In the genomic region with DNA sequence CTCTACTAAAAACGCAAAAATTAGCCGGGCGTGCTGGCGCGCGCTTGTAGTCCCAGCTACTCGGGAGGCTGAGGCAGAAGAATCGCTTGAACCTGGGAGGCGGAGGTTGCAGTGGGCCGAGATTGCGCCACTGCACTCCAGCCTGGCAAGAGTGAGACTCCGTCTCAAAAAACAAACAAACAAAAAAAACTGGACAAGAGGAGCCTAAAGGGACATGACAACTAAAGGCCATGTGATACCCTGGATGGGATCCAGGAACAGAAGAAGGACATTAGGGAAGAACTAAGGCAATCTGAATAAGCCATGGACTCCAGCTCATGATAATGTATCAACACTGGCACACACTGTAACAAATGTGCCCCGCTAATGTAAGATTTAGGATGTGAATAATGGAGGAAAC, we compare ENCODE assay signal across 8 cellular contexts. TPM values are rescaled to one million over a fixed set of nuclear protein-coding genes. Genes with fewer than 3 reads are reported as not detected.
DNase-seq lines count a peak whose midpoint lies in the region; ATAC-seq and TF ChIP-seq lines count a peak whose summit lies in the region.
"Not testable (repeated sequence)": the region's sequence is repeated elsewhere in the genome, so short reads cannot be mapped to it uniquely, and the experiment has no call there.

No MANE protein-coding gene starts in this region.

- not testable (repeated sequence) for H3K9me3 ChIP-seq in Panc1 (ENCODE audit: control insufficient read depth, insufficient read depth, low read depth, low read length); heart left ventricle; gastrocnemius medialis; transverse colon

- not testable (repeated sequence) for H3K4me3 ChIP-seq in Panc1 (ENCODE audit: low read depth in 2 of 2, low read length in 2 of 2); heart left ventricle; transverse colon
- peak overlapping the region in 1 of 4 donors; percentile 1 for H3K4me3 ChIP-seq in gastrocnemius medialis

- H3K9me3 Mint-ChIP-seq in activated naive CD8-positive, alpha-beta T cell (ENCODE audit: low read depth); endothelial cell (ENCODE audit: unreplicated experiment): not testable (repeated sequence)

- DNase-seq in EH (ENCODE audit: low read depth) = peak; percentile 39
- not testable (repeated sequence) for DNase-seq in Panc1 (ENCODE audit: low read depth, low spot score); endothelial cell (ENCODE audit: low spot score); heart left ventricle; transverse colon
- peak; percentile 81 for DNase-seq in medulla oblongata (ENCODE audit: extremely low spot score)
- peak; percentile 85 to 88 for DNase-seq in gastrocnemius medialis

- not testable (repeated sequence) for TF ChIP-seq CTCF in Panc1 (IDR thresholded peaks at IDR 0.05); endothelial cell (IDR thresholded peaks at IDR 0.05; ENCODE audit: unreplicated experiment); heart left ventricle (IDR thresholded peaks at IDR 0.05); gastrocnemius medialis (IDR thresholded peaks at IDR 0.05 in 4 of 5, conservative IDR thresholded peaks at IDR 0.05 in 1 of 5); transverse colon (IDR thresholded peaks at IDR 0.05)

- H3K4me3 Mint-ChIP-seq in activated naive CD8-positive, alpha-beta T cell; endothelial cell (ENCODE audit: unreplicated experiment): not testable (repeated sequence)

- TF ChIP-seq POLR2A in heart left ventricle (IDR thresholded peaks at IDR 0.05); gastrocnemius medialis (IDR thresholded peaks at IDR 0.05); transverse colon (IDR thresholded peaks at IDR 0.05): not testable (repeated sequence)

- POLR2A ChIA-PET in Panc1 (lab: Charles Lee) = not testable (repeated sequence)

- not testable (repeated sequence) for ATAC-seq in Panc1
- ATAC-seq in heart left ventricle = peak in 3 of 4 donors; percentile 9 to 36 (median 21)
- ATAC-seq in gastrocnemius medialis = peak; percentile 67 to 84

- H3K36me3 ChIP-seq in Panc1 (ENCODE audit: control insufficient read depth, insufficient read depth, low read length) (peaks cover 14% of the 10 kb centered on the region), heart left ventricle (peaks cover 2 to 44% (median 29%) of the 10 kb centered on the region in 9 donors)
- not testable (repeated sequence) for H3K36me3 ChIP-seq in gastrocnemius medialis, transverse colon

- H3K27ac ChIP-seq in Panc1 (ENCODE audit: low read length) (peak overlapping the region; percentile 95), heart left ventricle (peak overlapping the region in 11 of 12 donors; percentile 23 to 71 (median 60)), gastrocnemius medialis (peak overlapping the region; percentile 85 to 96 (median 90)), transverse colon (peak overlapping the region; percentile 29 to 57 (median 44))

- CTCF ChIA-PET in Panc1 (lab: Charles Lee) = interaction anchor here (1.6 kb wide), 1 partner anchor 17 kb away, joined by 5 read pairs; no protein-coding TSS in a partner anchor

- in situ Hi-C loops in Panc1 (cut with HindIII; ENCODE audit: low pct_unique_long_range_greater_than_20kb, low sequenced_read_pairs); gastrocnemius medialis (cut with MboI; ENCODE audit: low sequenced_read_pairs in 4 of 4); transverse colon (cut with MboI; ENCODE audit: low pct_ligation_motif_present in 1 of 4, low pct_unique_long_range_greater_than_20kb in 1 of 4, low sequenced_read_pairs in 3 of 4): not testable (repeated sequence)

- H3K4me1 Mint-ChIP-seq in activated naive CD8-positive, alpha-beta T cell (ENCODE audit: low read depth) = peaks cover 16% of the 10 kb centered on the region
- not testable (repeated sequence) for H3K4me1 Mint-ChIP-seq in endothelial cell (ENCODE audit: unreplicated experiment)

- not testable (repeated sequence) for H3K27me3 Mint-ChIP-seq in activated naive CD8-positive, alpha-beta T cell; endothelial cell (ENCODE audit: unreplicated experiment)

- not testable (repeated sequence) for BruUV-seq in Panc1 (replicated peaks; lab: Mats Ljungman, UMichigan)

- not testable (repeated sequence) for TF ChIP-seq EP300 in transverse colon (IDR thresholded peaks at IDR 0.05; ENCODE audit: low read depth)

- intact Hi-C loops in Panc1 (cut with micrococcal nuclease; ENCODE audit: unreplicated experiment); gastrocnemius medialis (cut with DNase I; ENCODE audit: low total_unique reads); transverse colon (cut with DNase I; ENCODE audit: low total_unique reads): not testable (repeated sequence)
- intact Hi-C loops in heart left ventricle (cut with DNase I) = loop anchor here in 1 of 10 donors (2.0 kb wide), 1 partner anchor 15 kb away; a partner anchor contains a TSS

- peaks cover 79% of the 10 kb centered on the region for H3K4me1 ChIP-seq in Panc1 (ENCODE audit: control insufficient read depth, insufficient read depth, low read length)
- H3K4me1 ChIP-seq in heart left ventricle = peaks cover 0 to 65% (median 40%) of the 10 kb centered on the region in 12 donors
- H3K4me1 ChIP-seq in gastrocnemius medialis = peaks cover 36 to 71% of the 10 kb centered on the region in 2 donors
- H3K4me1 ChIP-seq in transverse colon = peaks cover 0 to 27% (median 5%) of the 10 kb centered on the region in 4 donors

- H3K27me3 ChIP-seq in Panc1 (ENCODE audit: control insufficient read depth, insufficient read depth, low read length); heart left ventricle; gastrocnemius medialis; transverse colon: not testable (repeated sequence)

- 77 to 88% (median 83%) methylated on average over 13 of the region's 13 CpGs for whole genome bisulfite sequencing in heart left ventricle, 4 donors
- 80 to 98% methylated on average over 6 to 13 of the region's 13 CpGs for WGBS in transverse colon (ENCODE audit: low coverage in 1 of 2), 2 donors

- not testable (repeated sequence) for H3K36me3 Mint-ChIP-seq in activated naive CD8-positive, alpha-beta T cell
- peaks cover 33% of the 10 kb centered on the region for H3K36me3 Mint-ChIP-seq in endothelial cell (ENCODE audit: low read depth, unreplicated experiment)

- H3K27ac Mint-ChIP-seq in activated naive CD8-positive, alpha-beta T cell = peak overlapping the region; percentile 46
- peak overlapping the region; percentile 75 for H3K27ac Mint-ChIP-seq in endothelial cell (ENCODE audit: unreplicated experiment)

RNA-seq across cellular contexts. Expression of a gene that starts 15.8 kb away (rescaled TPM):
- total RNA-seq in Panc1 (2021; ENCODE audit: unreplicated experiment) = 88.9 TPM
- 209 TPM for polyA plus RNA-seq in Panc1 (2012; ENCODE audit: insufficient read length)
- total RNA-seq in endothelial cell (ENCODE audit: unreplicated experiment) = 39.7 TPM
- total RNA-seq in heart left ventricle = 10 to 100 TPM; 13.7 to 37.4 (median 23.6) TPM
- 10 to 100 TPM; 28.4 to 35.3 TPM for polyA plus RNA-seq in heart left ventricle
- 10 to 100 TPM; 33.2 to 77.9 (median 38.2) TPM for total RNA-seq in gastrocnemius medialis
- 10 to 100 TPM in 3 of 4 donors, 1 to 10 TPM in 1; 9.6 to 30.9 (median 23.2) TPM for total RNA-seq in transverse colon

RNA-seq across cellular contexts. Expression of a gene that starts 24.8 kb away (rescaled TPM):
- 115 TPM for total RNA-seq in Panc1 (2021; ENCODE audit: unreplicated experiment)
- 54.8 TPM for polyA plus RNA-seq in Panc1 (2012; ENCODE audit: insufficient read length)
- 223 TPM for total RNA-seq in endothelial cell (ENCODE audit: unreplicated experiment)
- total RNA-seq in heart left ventricle = 100 to 1,000 TPM in 1 of 9 donors, 10 to 100 TPM in 8; 54.2 to 105 (median 84.8) TPM
- 10 to 100 TPM; 73.0 to 73.9 TPM for polyA plus RNA-seq in heart left ventricle
- 10 to 100 TPM; 37.6 to 58.5 (median 46.9) TPM for total RNA-seq in gastrocnemius medialis
- 100 to 1,000 TPM in 1 of 4 donors, 10 to 100 TPM in 3; 23.7 to 104 (median 62.8) TPM for total RNA-seq in transverse colon

RNA-seq across cellular contexts. Expression of a gene that starts 52.9 kb away (rescaled TPM):
- total RNA-seq in Panc1 (2021; ENCODE audit: unreplicated experiment) = 52.1 TPM
- polyA plus RNA-seq in Panc1 (2012; ENCODE audit: insufficient read length) = 80.9 TPM
- 28.1 TPM for total RNA-seq in endothelial cell (ENCODE audit: unreplicated experiment)
- 100 to 1,000 TPM in 1 of 9 donors, 10 to 100 TPM in 8; 30.2 to 122 (median 63.3) TPM for total RNA-seq in heart left ventricle
- polyA plus RNA-seq in heart left ventricle = 10 to 100 TPM; 14.7 to 19.8 TPM
- 100 to 1,000 TPM; 219 to 434 (median 321) TPM for total RNA-seq in gastrocnemius medialis
- 10 to 100 TPM; 26.1 to 78.9 (median 57.1) TPM for total RNA-seq in transverse colon

Comparison
In these comparisons a context has a peak if more than half of its experiments do, and no peak if none do; other contexts are left out.
1. H3K27ac ChIP-seq: peak in every context shown above with its lines; median percentile 95 in Panc1; 90 in gastrocnemius medialis; 60 in heart left ventricle; 44 in transverse colon.